7 cellular contexts compared by ENCODE assay signal in genomic region chr7:73739387-73739767, GRCh38. TPM values are rescaled to one million over a fixed set of nuclear protein-coding genes. Genes with fewer than 3 reads are reported as not detected.
A peak's percentile ranks its signal among the peaks of the same experiment; 100 is the strongest.
DNase-seq lines count a peak whose midpoint lies in the region; ATAC-seq and TF ChIP-seq lines count a peak whose summit lies in the region.

No MANE protein-coding gene starts in this region.

- TF ChIP-seq CTCF in VCaP (conservative IDR thresholded peaks at IDR 0.05), result no peak
- TF ChIP-seq CTCF in hepatocyte (IDR thresholded peaks at IDR 0.05; ENCODE audit: poor library complexity), result no peak

- H3K27ac ChIP-seq in VCaP, result peak overlapping the region; percentile 99
- H3K27ac ChIP-seq in hepatocyte, result peak overlapping the region; percentile 98

- H3K27me3 ChIP-seq in hepatocyte, result no peaks in the 10 kb centered on the region

- peak overlapping the region; percentile 30 for H3K4me3 ChIP-seq in hepatocyte

- H2AFZ ChIP-seq in hepatocyte, result peak overlapping the region; percentile 58

- H3K9me3 Mint-ChIP-seq in stimulated activated effector memory CD8-positive, alpha-beta T cell treated with anti-CD3 and anti-CD28 coated beads, Interleukin-12 subunit alpha, Interleukin-12 subunit beta, amount 100 ng/mL, for 72 hours, result no peaks in the 10 kb centered on the region

- WGBS in hepatocyte (ENCODE audit: low lambda C conversion rate, missing lambda C conversion rate), result 61% methylated on average over 8 of the region's 13 CpGs

- H3K9me3 ChIP-seq in hepatocyte (ENCODE audit: low read depth), result no peaks in the 10 kb centered on the region

- DNase-seq in hepatocyte (ENCODE audit: low spot score) (no peak), NCI-H2081 (lab: John Stamatoyannopoulos, UW) (no peak), NCI-H2107 treated with DMSO at 0.1 percent for 48 hours (lab: John Stamatoyannopoulos, UW; ENCODE audit: unreplicated experiment) (no peak)
- no peak for DNase-seq in stimulated activated effector memory CD8-positive, alpha-beta T cell treated with anti-CD3 and anti-CD28 coated beads, Interleukin-12 subunit alpha, Interleukin-12 subunit beta, amount 100 ng/mL, for 72 hours (ENCODE audit: low spot score in 2 of 2)

- peaks cover 28% of the 10 kb centered on the region for H3K4me1 Mint-ChIP-seq in stimulated activated effector memory CD8-positive, alpha-beta T cell treated with anti-CD3 and anti-CD28 coated beads, Interleukin-12 subunit alpha, Interleukin-12 subunit beta, amount 100 ng/mL, for 72 hours

- H3K36me3 ChIP-seq in hepatocyte (replicated peaks; ENCODE audit: insufficient read depth, low read depth), result no peaks in the 10 kb centered on the region

- H3K79me2 ChIP-seq in hepatocyte, result peaks cover 21% of the 10 kb centered on the region

- H3K4me1 ChIP-seq in hepatocyte (ENCODE audit: insufficient read depth), result peaks cover 44% of the 10 kb centered on the region

- peak overlapping the region; percentile 87 for H3K4me2 ChIP-seq in hepatocyte

- no peaks in the 10 kb centered on the region for H4K20me1 ChIP-seq in hepatocyte (ENCODE audit: insufficient read depth, poor library complexity, severe bottlenecking)

- peak overlapping the region; percentile 91 for H3K4me3 Mint-ChIP-seq in stimulated activated effector memory CD8-positive, alpha-beta T cell treated with anti-CD3 and anti-CD28 coated beads, Interleukin-12 subunit alpha, Interleukin-12 subunit beta, amount 100 ng/mL, for 72 hours

- no peaks in the 10 kb centered on the region for H3K9me2 ChIP-seq in hepatocyte (replicated peaks; ENCODE audit: insufficient read depth)

- ATAC-seq in GM21576 (IDR thresholded peaks at IDR 0.05; ENCODE audit: unreplicated experiment), result peak; percentile 7
- no peak for ATAC-seq in stimulated activated effector memory CD8-positive, alpha-beta T cell treated with anti-CD3 and anti-CD28 coated beads, Interleukin-12 subunit alpha, Interleukin-12 subunit beta, amount 100 ng/mL, for 72 hours
- no peak for ATAC-seq in HG03442 (IDR thresholded peaks at IDR 0.05; ENCODE audit: unreplicated experiment)

- peak overlapping the region; percentile 89 for H3K27ac Mint-ChIP-seq in stimulated activated effector memory CD8-positive, alpha-beta T cell treated with anti-CD3 and anti-CD28 coated beads, Interleukin-12 subunit alpha, Interleukin-12 subunit beta, amount 100 ng/mL, for 72 hours

- peaks cover 16% of the 10 kb centered on the region for H3K36me3 Mint-ChIP-seq in stimulated activated effector memory CD8-positive, alpha-beta T cell treated with anti-CD3 and anti-CD28 coated beads, Interleukin-12 subunit alpha, Interleukin-12 subunit beta, amount 100 ng/mL, for 72 hours

RNA-seq across cellular contexts. Expression of gene ABHD11, which starts 0.8 kb away (rescaled TPM):
- 30.7 and 33.0 TPM in 2 replicates for total RNA-seq in hepatocyte
- 90.9 and 110 TPM in 2 replicates for polyA plus RNA-seq in hepatocyte

RNA-seq across cellular contexts. Expression of gene STX1A, which starts 19.9 kb away (rescaled TPM):
- 22.8 and 23.7 TPM in 2 replicates for total RNA-seq in hepatocyte
- polyA plus RNA-seq in hepatocyte, result 27.1 and 39.2 TPM in 2 replicates

RNA-seq across cellular contexts. Expression of gene CLDN3, which starts 30.7 kb away (rescaled TPM):
- total RNA-seq in hepatocyte, result 53.7 and 60.7 TPM in 2 replicates
- 125 and 142 TPM in 2 replicates for polyA plus RNA-seq in hepatocyte

RNA-seq across cellular contexts. Expression of gene BUD23, which starts 56.0 kb away (rescaled TPM):
- total RNA-seq in hepatocyte, result 35.9 and 44.3 TPM in 2 replicates
- polyA plus RNA-seq in hepatocyte, result 112 and 131 TPM in 2 replicates

RNA-seq across cellular contexts. Expression of gene DNAJC30, which starts 56.1 kb away (rescaled TPM):
- total RNA-seq in hepatocyte, result 3.0 and 4.7 TPM in 2 replicates
- polyA plus RNA-seq in hepatocyte, result 13.9 and 15.3 TPM in 2 replicates
